2 cellular contexts compared by ENCODE assay signal in the genomic region with DNA sequence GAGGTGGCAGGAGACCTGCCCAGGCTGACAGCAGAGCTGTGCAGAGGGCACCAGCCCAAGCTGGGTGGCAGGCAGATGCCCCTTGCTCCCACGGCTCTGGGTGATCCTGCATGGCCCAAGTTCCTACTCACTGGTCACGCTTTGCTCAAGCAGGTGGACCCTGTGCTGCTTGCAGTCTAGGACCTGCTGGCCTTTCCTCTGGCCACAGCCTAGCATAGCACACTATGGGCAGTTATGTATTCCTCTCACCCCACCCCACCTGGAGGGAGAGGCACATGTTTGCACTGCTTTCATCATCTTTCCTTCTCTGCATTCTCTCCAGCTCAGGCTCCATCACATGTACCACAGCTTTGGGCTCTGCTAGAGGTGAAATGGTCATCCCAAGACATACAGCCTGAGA.
TF ChIP-seq lines count a peak whose summit lies in the region.

No MANE protein-coding gene starts in this region.

TF ChIP-seq in SK-N-SH, 30 proteins besides CTCF, POLR2A, EP300 and RAD21 (continued from another document):
- TF ChIP-seq CHD2 (IDR thresholded peaks at IDR 0.05; ENCODE audit: low read length, partially characterized antibody), result peak; percentile 5

TF ChIP-seq in SK-N-SH treated with all-trans-retinoic acid at 6 μM for 48 hours, 23 proteins besides CTCF, POLR2A, EP300 and RAD21 (continued from another document):
- TF ChIP-seq ARNTL (CRISPR knock-in tag; IDR thresholded peaks at IDR 0.05; ENCODE audit: borderline replicate concordance, low read depth) (no peak), TOX (CRISPR knock-in tag; IDR thresholded peaks at IDR 0.05; ENCODE audit: borderline replicate concordance) (no peak), CSDC2 (CRISPR knock-in tag; IDR thresholded peaks at IDR 0.05) (no peak), ZNF565 (CRISPR knock-in tag; conservative IDR thresholded peaks at IDR 0.05; ENCODE audit: low read depth) (no peak), TSHZ2 (CRISPR knock-in tag; IDR thresholded peaks at IDR 0.05) (no peak), PPARA (CRISPR knock-in tag; IDR thresholded peaks at IDR 0.05; ENCODE audit: borderline replicate concordance) (no peak), ZNF70 (CRISPR knock-in tag; IDR thresholded peaks at IDR 0.05) (no peak), ZFP3 (CRISPR knock-in tag; IDR thresholded peaks at IDR 0.05) (no peak), OSR1 (CRISPR knock-in tag; IDR thresholded peaks at IDR 0.05) (no peak), RARB (CRISPR knock-in tag; IDR thresholded peaks at IDR 0.05) (no peak), BACH2 (CRISPR knock-in tag; IDR thresholded peaks at IDR 0.05; ENCODE audit: borderline replicate concordance) (no peak), GLIS3 (CRISPR knock-in tag; IDR thresholded peaks at IDR 0.05) (no peak), ZNF8 (CRISPR knock-in tag; IDR thresholded peaks at IDR 0.05) (no peak)
- TF ChIP-seq, protein P1, sequence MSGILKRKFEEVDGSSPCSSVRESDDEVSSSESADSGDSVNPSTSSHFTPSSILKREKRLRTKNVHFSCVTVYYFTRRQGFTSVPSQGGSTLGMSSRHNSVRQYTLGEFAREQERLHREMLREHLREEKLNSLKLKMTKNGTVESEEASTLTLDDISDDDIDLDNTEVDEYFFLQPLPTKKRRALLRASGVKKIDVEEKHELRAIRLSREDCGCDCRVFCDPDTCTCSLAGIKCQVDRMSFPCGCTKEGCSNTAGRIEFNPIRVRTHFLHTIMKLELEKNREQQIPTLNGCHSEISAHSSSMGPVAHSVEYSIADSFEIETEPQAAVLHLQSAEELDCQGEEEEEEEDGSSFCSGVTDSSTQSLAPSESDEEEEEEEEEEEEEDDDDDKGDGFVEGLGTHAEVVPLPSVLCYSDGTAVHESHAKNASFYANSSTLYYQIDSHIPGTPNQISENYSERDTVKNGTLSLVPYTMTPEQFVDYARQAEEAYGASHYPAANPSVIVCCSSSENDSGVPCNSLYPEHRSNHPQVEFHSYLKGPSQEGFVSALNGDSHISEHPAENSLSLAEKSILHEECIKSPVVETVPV (CRISPR knock-in tag; IDR thresholded peaks at IDR 0.05), result no peak
TF ChIP-seq in SK-N-SH treated with all-trans-retinoic acid at 6 μM for 48 hours: peak in this region for 0.
